Comparison of ENCODE assay signal across 8 cellular contexts in genomic region chr9:135887585-135888050, GRCh38. TPM values are rescaled to one million over a fixed set of nuclear protein-coding genes. Genes with fewer than 3 reads are reported as not detected.
DNase-seq lines count a peak whose midpoint lies in the region; ATAC-seq and TF ChIP-seq lines count a peak whose summit lies in the region.

No MANE protein-coding gene starts in this region.

- ATAC-seq in GM21381 (IDR thresholded peaks at IDR 0.05; ENCODE audit: unreplicated experiment): peak; percentile 62
- ATAC-seq in naive thymus-derived CD4-positive, alpha-beta T cell: peak; percentile 91
- no peak for ATAC-seq in GM18867 (IDR thresholded peaks at IDR 0.05; ENCODE audit: unreplicated experiment)
- ATAC-seq in body of pancreas: no peak

- intact Hi-C loops in A673 (cut with micrococcal nuclease; ENCODE audit: unreplicated experiment) (no loop called here), OCI-LY7 (cut with micrococcal nuclease; ENCODE audit: unreplicated experiment) (no loop called here), body of pancreas (cut with DNase I) (no loop called here)
- intact Hi-C loops in naive thymus-derived CD4-positive, alpha-beta T cell (cut with micrococcal nuclease): loop anchor here (1.0 to 2.0 kb wide), 3 partner anchors 20 to 74 kb away; partner anchors contain the start of genes CAMSAP1 (in 1 of the 2) and UBAC1 (in 1 of the 2)

- H3K27ac Mint-ChIP-seq in naive thymus-derived CD4-positive, alpha-beta T cell: peak overlapping the region; percentile 66 to 96 (median 88)

- no peaks in the 10 kb centered on the region for H3K27me3 Mint-ChIP-seq in naive thymus-derived CD4-positive, alpha-beta T cell

- peak overlapping the region; percentile 67 for H3K4me2 ChIP-seq in OCI-LY7 (ENCODE audit: low read length)

- H3K27me3 ChIP-seq in A673 (replicated peaks; ENCODE audit: insufficient read depth, low read depth, low read length, poor library complexity): no peaks in the 10 kb centered on the region
- H3K27me3 ChIP-seq in naive thymus-derived CD4-positive, alpha-beta T cell (ENCODE audit: control insufficient read depth in 2 of 2, insufficient read depth in 2 of 2, low read length in 2 of 2): no peaks in the 10 kb centered on the region
- no peaks in the 10 kb centered on the region for H3K27me3 ChIP-seq in body of pancreas

- no peaks in the 10 kb centered on the region for H3K9me2 ChIP-seq in OCI-LY7 (ENCODE audit: insufficient read depth, low read length)

- no peaks in the 10 kb centered on the region for H3K36me3 Mint-ChIP-seq in naive thymus-derived CD4-positive, alpha-beta T cell

- H3K4me3 ChIP-seq in A673 (ENCODE audit: low read depth, low read length, poor library complexity, severe bottlenecking) (no peak overlapping the region), OCI-LY7 (ENCODE audit: low read depth, low read length, poor library complexity, severe bottlenecking) (peak overlapping the region; percentile 48), body of pancreas (no peak overlapping the region)
- peak overlapping the region; percentile 38 for H3K4me3 ChIP-seq in naive thymus-derived CD4-positive, alpha-beta T cell (ENCODE audit: low read length)

- peak overlapping the region; percentile 49 for H3K27ac ChIP-seq in A673 (ENCODE audit: low read depth, low read length, poor library complexity, severe bottlenecking)
- peak overlapping the region; percentile 56 for H3K27ac ChIP-seq in OCI-LY7 (ENCODE audit: low read depth, low read length, poor library complexity, severe bottlenecking)
- peak overlapping the region; percentile 69 for H3K27ac ChIP-seq in naive thymus-derived CD4-positive, alpha-beta T cell (ENCODE audit: low read depth, low read length)
- H3K27ac ChIP-seq in body of pancreas: peak overlapping the region in 2 of 4 donors; percentile 15 to 29

- BruUV-seq in A673 (replicated peaks; lab: Mats Ljungman, UMichigan): no TSS peak
- BruUV-seq in OCI-LY7 (replicated peaks; lab: Mats Ljungman, UMichigan): no TSS peak

- DNase-seq in A673 (ENCODE audit: low spot score): no peak
- DNase-seq in OCI-LY7 (ENCODE audit: low spot score): peak; percentile 67
- peak; percentile 51 for DNase-seq in activated naive CD4-positive, alpha-beta T cell treated with Interleukin-2 at 50 U/mL for 16 hours
- peak; percentile 40 to 75 (median 66) for DNase-seq in naive thymus-derived CD4-positive, alpha-beta T cell
- no peak for DNase-seq in body of pancreas
- DNase-seq in SHP77 (lab: John Stamatoyannopoulos, UW): no peak

- H3K79me2 ChIP-seq in OCI-LY7 (ENCODE audit: insufficient read depth, low read depth, low read length): peaks cover 55% of the 10 kb centered on the region

- H3K4me3 Mint-ChIP-seq in naive thymus-derived CD4-positive, alpha-beta T cell: peak overlapping the region; percentile 68 to 94 (median 84)

- H3K9me3 ChIP-seq in A673 (ENCODE audit: low read depth, low read length, poor library complexity, severe bottlenecking) (no peaks in the 10 kb centered on the region), OCI-LY7 (ENCODE audit: low read length) (no peaks in the 10 kb centered on the region), body of pancreas (no peaks in the 10 kb centered on the region)
- H3K9me3 ChIP-seq in naive thymus-derived CD4-positive, alpha-beta T cell (ENCODE audit: control insufficient read depth in 2 of 3, low read length in 3 of 3): no peaks in the 10 kb centered on the region

- no peaks in the 10 kb centered on the region for H3K36me3 ChIP-seq in A673 (ENCODE audit: insufficient read depth, low read length, poor library complexity, severe bottlenecking)
- H3K36me3 ChIP-seq in OCI-LY7 (ENCODE audit: insufficient read depth, low read length): no peaks in the 10 kb centered on the region
- peaks cover 0 to 4% (median 0%) of the 10 kb centered on the region in 3 experiments for H3K36me3 ChIP-seq in naive thymus-derived CD4-positive, alpha-beta T cell (ENCODE audit: control insufficient read depth in 2 of 3, insufficient read depth in 3 of 3, low read length in 3 of 3)
- no peaks in the 10 kb centered on the region for H3K36me3 ChIP-seq in body of pancreas (replicated peaks in 1 of 2; ENCODE audit: insufficient read depth in 1 of 2, low read depth in 2 of 2)

- WGBS in body of pancreas, 2 donors: 64 to 75% methylated on average over 9 to 12 of the region's 12 CpGs

- no peak for TF ChIP-seq POLR2A in body of pancreas (IDR thresholded peaks at IDR 0.05)

- TF ChIP-seq CTCF in A673 (conservative IDR thresholded peaks at IDR 0.05; ENCODE audit: low read depth, low read length) (no peak), OCI-LY7 (conservative IDR thresholded peaks at IDR 0.05; ENCODE audit: low read length) (peak; percentile 27; the same call in 1 of the 2 replicates), body of pancreas (IDR thresholded peaks at IDR 0.05) (no peak)

- H3K4me1 ChIP-seq in A673 (ENCODE audit: insufficient read depth, low read length, poor library complexity, severe bottlenecking) (peaks cover 57% of the 10 kb centered on the region), OCI-LY7 (ENCODE audit: insufficient read depth, low read length, poor library complexity, severe bottlenecking) (peaks cover 37% of the 10 kb centered on the region), body of pancreas (peaks cover 42% of the 10 kb centered on the region)
- peaks cover 11 to 23% of the 10 kb centered on the region in 2 donors for H3K4me1 ChIP-seq in naive thymus-derived CD4-positive, alpha-beta T cell (ENCODE audit: control insufficient read depth in 2 of 2, insufficient read depth in 2 of 2, low read length in 2 of 2)

- peaks cover 0 to 1% (median 0%) of the 10 kb centered on the region in 11 donors for H3K9me3 Mint-ChIP-seq in naive thymus-derived CD4-positive, alpha-beta T cell

- peaks cover 46 to 87% (median 77%) of the 10 kb centered on the region in 7 donors for H3K4me1 Mint-ChIP-seq in naive thymus-derived CD4-positive, alpha-beta T cell

- H2AFZ ChIP-seq in OCI-LY7 (ENCODE audit: low read length): no peak overlapping the region

- POLR2A ChIA-PET in A673 (lab: Charles Lee; ENCODE audit: low non-redundant PET): no interaction called here
- POLR2A ChIA-PET in OCI-LY7 (lab: Charles Lee): no interaction called here
- POLR2A ChIA-PET in naive thymus-derived CD4-positive, alpha-beta T cell (lab: Charles Lee): no interaction called here

- peaks cover 19% of the 10 kb centered on the region for H4K20me1 ChIP-seq in OCI-LY7 (ENCODE audit: insufficient read depth, low read length)

- CTCF ChIA-PET in A673 (lab: Charles Lee): no interaction called here
- CTCF ChIA-PET in OCI-LY7 (lab: Charles Lee; ENCODE audit: unreplicated experiment): no interaction called here
- CTCF ChIA-PET in naive thymus-derived CD4-positive, alpha-beta T cell (lab: Charles Lee): interaction anchor here (0.7 kb wide), 1 partner anchor 9 kb away, joined by 5 read pairs; no protein-coding TSS in a partner anchor

RNA-seq across cellular contexts. Expression of gene CAMSAP1, which starts 19.7 kb away (rescaled TPM):
- total RNA-seq in A673 (2021) (51.0 and 52.3 TPM in 2 replicates), OCI-LY7 (2022) (33.0 and 39.2 TPM in 2 replicates), body of pancreas (10 to 100 TPM; 14.8 to 30.3 TPM)
- 20.1 and 30.4 TPM in 2 replicates for total RNA-seq in OCI-LY7 (2014; rRNA removed; shearing (Covaris generic))
- 10 to 100 TPM; 16.4 to 34.3 (median 23.6) TPM for total RNA-seq in naive thymus-derived CD4-positive, alpha-beta T cell
- polyA plus RNA-seq in naive thymus-derived CD4-positive, alpha-beta T cell: 1 to 10 TPM in 1 of 2 donors, under 1 TPM in 1; 0.65 to 4.0 TPM

Comparison
In these comparisons a context has a peak if more than half of its experiments do, and no peak if none do; other contexts are left out.
1. DNase-seq: peak in OCI-LY7 (single experiment), activated naive CD4-positive, alpha-beta T cell treated with Interleukin-2 at 50 U/mL for 16 hours (single experiment) and naive thymus-derived CD4-positive, alpha-beta T cell (9 of 9); none in A673 (single experiment), body of pancreas (0 of 4) and SHP77 (0 of 2).
2. H3K4me3 ChIP-seq: peak in OCI-LY7 (single experiment) and naive thymus-derived CD4-positive, alpha-beta T cell (single experiment); none in A673 (single experiment) and body of pancreas (0 of 2).
3. ATAC-seq: peak in GM21381 (single experiment) and naive thymus-derived CD4-positive, alpha-beta T cell (single experiment); none in GM18867 (single experiment) and body of pancreas (single experiment).
4. intact Hi-C loops: an anchor here in naive thymus-derived CD4-positive, alpha-beta T cell (1.0 to 2.0 kb wide); none called in A673, OCI-LY7 and body of pancreas.